ENCODE assay signal across 2 cellular contexts in the genomic region with DNA sequence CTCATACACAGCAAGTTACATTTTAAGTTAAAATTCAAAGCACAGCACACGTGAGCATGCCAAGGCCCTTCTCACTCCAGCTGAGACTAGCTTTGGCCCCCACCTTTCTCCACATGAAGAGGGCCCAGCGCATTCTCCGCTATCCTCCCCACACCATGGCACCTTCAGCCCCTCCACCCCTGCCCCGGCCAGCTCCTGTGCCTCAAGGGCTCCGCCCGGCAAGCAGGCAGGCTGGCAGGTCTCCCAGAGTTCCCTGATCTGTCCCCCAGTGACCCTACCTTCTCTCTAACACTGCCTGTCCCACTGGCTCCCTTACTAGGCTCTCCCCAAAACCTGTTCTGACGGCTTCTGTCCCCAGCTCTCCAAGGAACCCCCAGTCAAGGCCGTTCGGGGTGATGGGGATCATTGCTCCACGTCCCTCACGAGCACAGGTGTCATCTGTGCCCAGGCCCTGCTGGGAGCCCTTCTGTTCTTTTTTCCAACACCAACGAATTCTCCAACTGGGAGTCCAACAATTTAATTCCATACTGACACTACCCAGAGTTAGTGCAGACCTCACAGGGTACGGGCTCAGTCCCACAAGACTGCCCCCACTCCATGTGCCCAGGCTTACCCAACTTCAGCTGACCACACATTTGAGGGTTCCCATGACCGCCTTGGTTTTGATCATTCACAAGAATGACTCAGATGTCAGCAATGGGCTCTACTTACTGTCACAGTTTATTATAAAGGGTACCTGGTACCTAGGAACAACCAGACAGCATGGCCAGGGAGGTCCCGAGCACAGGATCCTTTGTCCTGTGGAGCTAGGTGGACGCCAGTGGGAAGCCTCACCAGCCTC.
TF ChIP-seq lines count a peak whose summit lies in the region.

No MANE protein-coding gene starts in this region.

TF ChIP-seq in WTC11, 78 proteins besides CTCF, POLR2A, EP300 and RAD21:
- TF ChIP-seq ETV6 (CRISPR knock-in tag; IDR thresholded peaks at IDR 0.05) (no peak), HMGXB4 (CRISPR knock-in tag; IDR thresholded peaks at IDR 0.05) (no peak), ZNF317 (CRISPR knock-in tag; IDR thresholded peaks at IDR 0.05; ENCODE audit: borderline replicate concordance, low read depth) (no peak), RELA (CRISPR knock-in tag; IDR thresholded peaks at IDR 0.05; ENCODE audit: borderline replicate concordance) (no peak), FOXK1 (CRISPR knock-in tag; IDR thresholded peaks at IDR 0.05) (no peak), NFYB (CRISPR knock-in tag; conservative IDR thresholded peaks at IDR 0.05; ENCODE audit: low read depth) (no peak), ZNF396 (CRISPR knock-in tag; IDR thresholded peaks at IDR 0.05; ENCODE audit: borderline replicate concordance) (no peak), PREB (CRISPR knock-in tag; IDR thresholded peaks at IDR 0.05; ENCODE audit: borderline replicate concordance) (no peak), CDX4 (CRISPR knock-in tag; IDR thresholded peaks at IDR 0.05; ENCODE audit: borderline replicate concordance) (no peak)
- TF ChIP-seq, protein P1, sequence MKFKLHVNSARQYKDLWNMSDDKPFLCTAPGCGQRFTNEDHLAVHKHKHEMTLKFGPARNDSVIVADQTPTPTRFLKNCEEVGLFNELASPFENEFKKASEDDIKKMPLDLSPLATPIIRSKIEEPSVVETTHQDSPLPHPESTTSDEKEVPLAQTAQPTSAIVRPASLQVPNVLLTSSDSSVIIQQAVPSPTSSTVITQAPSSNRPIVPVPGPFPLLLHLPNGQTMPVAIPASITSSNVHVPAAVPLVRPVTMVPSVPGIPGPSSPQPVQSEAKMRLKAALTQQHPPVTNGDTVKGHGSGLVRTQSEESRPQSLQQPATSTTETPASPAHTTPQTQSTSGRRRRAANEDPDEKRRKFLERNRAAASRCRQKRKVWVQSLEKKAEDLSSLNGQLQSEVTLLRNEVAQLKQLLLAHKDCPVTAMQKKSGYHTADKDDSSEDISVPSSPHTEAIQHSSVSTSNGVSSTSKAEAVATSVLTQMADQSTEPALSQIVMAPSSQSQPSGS (CRISPR knock-in tag; IDR thresholded peaks at IDR 0.05; ENCODE audit: borderline replicate concordance, low read depth), result no peak

TF ChIP-seq in HepG2, 621 proteins besides CTCF, POLR2A, EP300 and RAD21:
- TF ChIP-seq MLXIP (CRISPR knock-in tag; IDR thresholded peaks at IDR 0.05; ENCODE audit: borderline replicate concordance) (no peak), ZNF563 (CRISPR knock-in tag; IDR thresholded peaks at IDR 0.05) (no peak), ZBTB33 (CRISPR knock-in tag; IDR thresholded peaks at IDR 0.05) (peak; percentile 62; the same call in 1 of the 2 replicates), ELK4 (CRISPR knock-in tag; IDR thresholded peaks at IDR 0.05; ENCODE audit: borderline replicate concordance) (no peak)
